ENCODE assay signal across 1 cellular context in genomic region chr2:238939521-238940403, GRCh38.
TF ChIP-seq lines count a peak whose summit lies in the region.

No MANE protein-coding gene starts in this region.

TF ChIP-seq in WTC11, 78 proteins besides CTCF, POLR2A, EP300 and RAD21 (continued from another document):
- no peak for TF ChIP-seq CDX4 (CRISPR knock-in tag; IDR thresholded peaks at IDR 0.05; ENCODE audit: borderline replicate concordance)
- no peak for TF ChIP-seq HMGA2 (CRISPR knock-in tag; IDR thresholded peaks at IDR 0.05)
- TF ChIP-seq, protein P1, sequence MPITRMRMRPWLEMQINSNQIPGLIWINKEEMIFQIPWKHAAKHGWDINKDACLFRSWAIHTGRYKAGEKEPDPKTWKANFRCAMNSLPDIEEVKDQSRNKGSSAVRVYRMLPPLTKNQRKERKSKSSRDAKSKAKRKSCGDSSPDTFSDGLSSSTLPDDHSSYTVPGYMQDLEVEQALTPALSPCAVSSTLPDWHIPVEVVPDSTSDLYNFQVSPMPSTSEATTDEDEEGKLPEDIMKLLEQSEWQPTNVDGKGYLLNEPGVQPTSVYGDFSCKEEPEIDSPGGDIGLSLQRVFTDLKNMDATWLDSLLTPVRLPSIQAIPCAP (CRISPR knock-in tag; IDR thresholded peaks at IDR 0.05): no peak
- TF ChIP-seq, protein P2, sequence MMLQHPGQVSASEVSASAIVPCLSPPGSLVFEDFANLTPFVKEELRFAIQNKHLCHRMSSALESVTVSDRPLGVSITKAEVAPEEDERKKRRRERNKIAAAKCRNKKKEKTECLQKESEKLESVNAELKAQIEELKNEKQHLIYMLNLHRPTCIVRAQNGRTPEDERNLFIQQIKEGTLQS (CRISPR knock-in tag; conservative IDR thresholded peaks at IDR 0.05): no peak
- TF ChIP-seq ZNF219 (CRISPR knock-in tag; IDR thresholded peaks at IDR 0.05; ENCODE audit: borderline replicate concordance): no peak
- TF ChIP-seq TP53 (CRISPR knock-in tag; IDR thresholded peaks at IDR 0.05): no peak
